ENCODE assay signal across 34 cellular contexts in the genomic region with DNA sequence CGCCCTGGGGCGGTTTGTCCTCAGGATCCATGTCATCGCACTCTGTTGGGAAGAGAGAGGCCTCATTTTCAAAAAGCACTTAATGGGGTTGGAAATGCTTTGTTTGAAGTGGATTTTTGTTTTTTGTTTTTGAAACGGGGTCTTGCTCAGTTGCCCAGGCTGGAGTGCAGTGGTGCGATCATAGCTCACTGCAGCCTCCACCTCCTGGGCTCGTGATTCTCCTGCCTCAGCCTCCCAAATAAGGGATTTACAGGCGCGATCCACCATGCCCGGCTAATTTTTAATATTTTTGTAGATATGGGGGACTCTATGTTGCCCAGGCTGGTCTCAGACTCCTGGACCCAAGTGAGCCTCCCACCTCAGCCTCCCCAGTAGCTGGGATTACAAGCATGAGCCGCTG. TPM values are rescaled to one million over a fixed set of nuclear protein-coding genes. Genes with fewer than 3 reads are reported as not detected.
"Had no signal": no experiment of that assay in that cellular context is flagged by ENCODE, and none has a peak within 500 bp of the region (broad histone marks: within the 10 kb centered on the region; RNA-seq: fewer than 3 reads in every experiment).

No MANE protein-coding gene starts in this region.

- DNase-seq: naive thymus-derived CD4-positive, alpha-beta T cell; natural killer cell; occipital lobe; ovary; psoas muscle; right cardiac atrium; spleen; stimulated activated CD4-positive, alpha-beta T cell treated with anti-CD3 and anti-CD28 coated beads, Interleukin-12 subunit alpha, Interleukin-12 subunit beta, amount 100 ng/mL, for 4 hours; stimulated activated CD4-positive, alpha-beta T cell treated with anti-CD3 and anti-CD28 coated beads, Interleukin-1b, Interleukin-23, amount 100 ng/mL, for 48 hours; stimulated activated CD4-positive, alpha-beta T cell treated with anti-CD3 and anti-CD28 coated beads, Interleukin-4, amount 100 ng/mL, for 1 hour; stimulated activated CD4-positive, alpha-beta T cell treated with anti-CD3 and anti-CD28 coated beads, Interleukin-4, amount 100 ng/mL, for 4 hours; stimulated activated CD8-positive, alpha-beta memory T cell treated with anti-CD3 and anti-CD28 coated beads, Interleukin-4, amount 100 ng/mL, for 48 hours; stimulated activated naive CD4-positive, alpha-beta T cell; stimulated activated naive CD8-positive, alpha-beta T cell treated with anti-CD3 and anti-CD28 coated beads, Interleukin-15, amount 100 ng/mL, for 72 hours; stimulated activated naive CD8-positive, alpha-beta T cell treated with anti-CD3 and anti-CD28 coated beads, Interleukin-15, Interleukin-2, amounts not matched to agents 100 U/mL and 50 U/mL, for 24 hours; substantia nigra; tibial artery; transverse colon; upper lobe of right lung; uterus had no signal

- H3K4me3 Mint-ChIP-seq: naive thymus-derived CD4-positive, alpha-beta T cell; natural killer cell; nephron; neural progenitor cell; stimulated activated memory B cell treated with anti-CD40 and anti-IgM and Interleukin-4, amounts not matched to agents 10 μg/mL and 1 μg/mL and 100 μg/mL, for 72 hours; stimulated activated naive CD8-positive, alpha-beta T cell treated with anti-CD3 and anti-CD28 coated beads, Interleukin-15, amount 100 ng/mL, for 72 hours; type B pancreatic cell had no signal

- ATAC-seq: naive thymus-derived CD4-positive, alpha-beta T cell; natural killer cell; psoas muscle; right cardiac atrium; sciatic nerve; stimulated activated naive CD8-positive, alpha-beta T cell treated with anti-CD3 and anti-CD28 coated beads, Interleukin-15, amount 100 ng/mL, for 72 hours; stimulated activated naive CD8-positive, alpha-beta T cell treated with anti-CD3 and anti-CD28 coated beads, Interleukin-15, Interleukin-2, amounts not matched to agents 100 U/mL and 50 U/mL, for 24 hours; upper lobe of right lung had no signal

- H2AFZ ChIP-seq: neural progenitor cell had no signal

- H3K27ac ChIP-seq: neural progenitor cell, ovary, psoas muscle, skin epidermis, spleen, suprapubic skin, testis, tibial artery, transverse colon, upper lobe of right lung, uterus had no signal

- H3K36me3 ChIP-seq: neural progenitor cell, ovary, spleen, suprapubic skin, tibial artery, transverse colon, upper lobe of right lung, uterus had no signal

- H3K9me3 ChIP-seq: ovary, psoas muscle, spleen, suprapubic skin, testis, tibial artery, transverse colon, upper lobe of right lung, uterus had no signal

- H3K4me1 ChIP-seq: neural progenitor cell, uterus had no signal

- H3K9me3 Mint-ChIP-seq: naive thymus-derived CD4-positive, alpha-beta T cell; natural killer cell; nephron; neural progenitor cell; stimulated activated naive CD8-positive, alpha-beta T cell treated with anti-CD3 and anti-CD28 coated beads, Interleukin-15, amount 100 ng/mL, for 72 hours; type B pancreatic cell had no signal

- H3K27me3 ChIP-seq: ovary, spleen, suprapubic skin, testis, transverse colon, upper lobe of right lung, uterus had no signal

- H3K9ac ChIP-seq: neural progenitor cell had no signal

- H3K27me3 Mint-ChIP-seq: progenitor cell of endocrine pancreas; stimulated activated memory B cell treated with anti-CD40 and anti-IgM and Interleukin-4, amounts not matched to agents 10 μg/mL and 1 μg/mL and 100 μg/mL, for 72 hours; stimulated activated naive CD8-positive, alpha-beta T cell treated with anti-CD3 and anti-CD28 coated beads, Interleukin-15, amount 100 ng/mL, for 72 hours; type B pancreatic cell had no signal

- H3K36me3 Mint-ChIP-seq: naive thymus-derived CD4-positive, alpha-beta T cell; natural killer cell; neural progenitor cell; stimulated activated memory B cell treated with anti-CD40 and anti-IgM and Interleukin-4, amounts not matched to agents 10 μg/mL and 1 μg/mL and 100 μg/mL, for 72 hours; type B pancreatic cell had no signal

- H3K4me2 ChIP-seq: neural progenitor cell, smooth muscle cell had no signal

- H3K4me3 ChIP-seq: neural progenitor cell, ovary, psoas muscle, skin epidermis, smooth muscle cell, spleen, suprapubic skin, tibial artery, transverse colon, upper lobe of right lung, uterus had no signal

- H3K27ac Mint-ChIP-seq: naive thymus-derived CD4-positive, alpha-beta T cell; natural killer cell; neural progenitor cell; stimulated activated memory B cell treated with anti-CD40 and anti-IgM and Interleukin-4, amounts not matched to agents 10 μg/mL and 1 μg/mL and 100 μg/mL, for 72 hours; stimulated activated naive CD8-positive, alpha-beta T cell treated with anti-CD3 and anti-CD28 coated beads, Interleukin-15, amount 100 ng/mL, for 72 hours had no signal

RNA-seq across cellular contexts. Expression of gene FKBP6, which starts 0.7 kb away (rescaled TPM):
- total RNA-seq: natural killer cell, occipital lobe, osteoblast, progenitor cell of endocrine pancreas, psoas muscle, renal cortical epithelial cell, right cardiac atrium, sciatic nerve, smooth muscle cell, spleen, suprapubic skin, transverse colon, upper lobe of right lung, urinary bladder had no signal
- polyA plus RNA-seq: naive thymus-derived CD4-positive, alpha-beta T cell; neural cell; psoas muscle; right cardiac atrium; smooth muscle cell; urinary bladder had no signal

RNA-seq across cellular contexts. Expression of gene TRIM50, which starts 0.8 kb away (rescaled TPM):
- total RNA-seq: naive thymus-derived CD4-positive, alpha-beta T cell; natural killer cell; osteoblast; smooth muscle cell; transverse colon had no signal
- polyA plus RNA-seq: naive thymus-derived CD4-positive, alpha-beta T cell; neural cell; smooth muscle cell had no signal
